Comparison of ENCODE assay signal across 16 cellular contexts in genomic region chr15:65333441-65333820, GRCh38. TPM values are rescaled to one million over a fixed set of nuclear protein-coding genes. Genes with fewer than 3 reads are reported as not detected.
"Had no signal": no experiment of that assay in that cellular context is flagged by ENCODE, and none has a peak within 500 bp of the region (broad histone marks: within the 10 kb centered on the region; RNA-seq: fewer than 3 reads in every experiment).

No MANE protein-coding gene starts in this region.

- H3K4me3 Mint-ChIP-seq: activated CD8-positive, alpha-beta memory T cell treated with anti-CD3 and anti-CD28 coated beads, Interleukin-2, amount 10 ng/mL, durations not matched to agents 7 days and 5 days; activated T-cell treated with anti-CD3 and anti-CD28 coated beads, Interleukin-2, amount 50 U/mL, for 4 hours; T-helper 1 cell treated with Interleukin-12 subunit alpha and Interleukin-12 subunit beta and Interleukin-4 antibody, amounts not matched to agents 30 μg/mL and 1 μg/mL, for 36 hours had no signal

- H3K4me1 Mint-ChIP-seq: activated CD8-positive, alpha-beta memory T cell treated with anti-CD3 and anti-CD28 coated beads, Interleukin-2, amount 10 ng/mL, durations not matched to agents 7 days and 5 days had no signal

- H3K36me3 Mint-ChIP-seq: activated CD8-positive, alpha-beta memory T cell treated with anti-CD3 and anti-CD28 coated beads, Interleukin-2, amount 10 ng/mL, durations not matched to agents 7 days and 5 days; activated naive CD4-positive, alpha-beta T cell treated with anti-CD3 and anti-CD28 coated beads, Interleukin-2, amount 50 U/mL, for 72 hours had no signal

- H3K36me3 ChIP-seq: stomach, thoracic aorta had no signal

- H3K27me3 Mint-ChIP-seq: activated CD8-positive, alpha-beta memory T cell treated with anti-CD3 and anti-CD28 coated beads, Interleukin-2, amount 10 ng/mL, durations not matched to agents 7 days and 5 days had no signal

- H3K27ac ChIP-seq: stomach, thoracic aorta had no signal

- ATAC-seq: activated CD8-positive, alpha-beta memory T cell treated with anti-CD3 and anti-CD28 coated beads, Interleukin-2, amount 10 ng/mL, durations not matched to agents 7 days and 5 days; activated naive CD4-positive, alpha-beta T cell treated with anti-CD3 and anti-CD28 coated beads, Interleukin-2, amount 50 U/mL, for 72 hours; esophagus mucosa; left ventricle myocardium superior had no signal

- H3K4me1 ChIP-seq: stomach had no signal

- H3K9me3 Mint-ChIP-seq: activated naive CD4-positive, alpha-beta T cell treated with anti-CD3 and anti-CD28 coated beads, Interleukin-2, amount 50 U/mL, for 72 hours; activated T-cell treated with anti-CD3 and anti-CD28 coated beads, Interleukin-2, amount 50 U/mL, for 4 hours; T-helper 1 cell treated with Interleukin-12 subunit alpha and Interleukin-12 subunit beta and Interleukin-4 antibody, amounts not matched to agents 30 μg/mL and 1 μg/mL, for 36 hours had no signal

- FAIRE-seq: keratinocyte had no signal

- H3K4me3 ChIP-seq: stomach, thoracic aorta had no signal

- H3K27ac Mint-ChIP-seq: activated CD8-positive, alpha-beta memory T cell treated with anti-CD3 and anti-CD28 coated beads, Interleukin-2, amount 10 ng/mL, durations not matched to agents 7 days and 5 days; activated naive CD4-positive, alpha-beta T cell treated with anti-CD3 and anti-CD28 coated beads, Interleukin-2, amount 50 U/mL, for 72 hours; T-helper 1 cell treated with Interleukin-12 subunit alpha and Interleukin-12 subunit beta and Interleukin-4 antibody, amounts not matched to agents 30 μg/mL and 1 μg/mL, for 36 hours had no signal

- H3K9me3 ChIP-seq: stomach, thoracic aorta had no signal

- DNase-seq: activated CD8-positive, alpha-beta memory T cell treated with anti-CD3 and anti-CD28 coated beads, Interleukin-2, amount 10 ng/mL, durations not matched to agents 7 days and 5 days; activated effector memory CD4-positive, alpha-beta T cell treated with anti-CD3 and anti-CD28 coated beads, Interleukin-2, amount 50 U/mL, for 16 hours; activated T-cell treated with anti-CD3 and anti-CD28 coated beads, Interleukin-2, amount 50 U/mL, for 4 hours; amniotic stem cell; dermis blood vessel endothelial cell; left ventricle myocardium superior; stomach had no signal

RNA-seq across cellular contexts. Expression of gene RNU5B-1, which starts 29.0 kb away (rescaled TPM):
- total RNA-seq: activated naive CD4-positive, alpha-beta T cell treated with anti-CD3 and anti-CD28 coated beads, Interleukin-2, amount 50 U/mL, for 72 hours; cerebellum; dermis blood vessel endothelial cell; skeletal muscle tissue; stomach; thoracic aorta had no signal
- polyA plus RNA-seq: keratinocyte, stomach, urinary bladder had no signal

RNA-seq across cellular contexts. Expression of gene RNU5A-1, which starts 37.6 kb away (rescaled TPM):
- total RNA-seq: activated CD8-positive, alpha-beta memory T cell treated with anti-CD3 and anti-CD28 coated beads, Interleukin-2, amount 10 ng/mL, durations not matched to agents 7 days and 5 days; activated naive CD4-positive, alpha-beta T cell treated with anti-CD3 and anti-CD28 coated beads, Interleukin-2, amount 50 U/mL, for 72 hours; activated T-cell treated with anti-CD3 and anti-CD28 coated beads, Interleukin-2, amount 50 U/mL, for 4 hours; cerebellum; dermis blood vessel endothelial cell; esophagus mucosa; left ventricle myocardium superior; mesenteric fat pad; skeletal muscle tissue; stomach; thoracic aorta; urinary bladder had no signal
- polyA plus RNA-seq: keratinocyte, stomach, urinary bladder had no signal

RNA-seq across cellular contexts. Expression of gene IGDCC3, which starts 44.4 kb away (rescaled TPM):
- total RNA-seq: activated CD8-positive, alpha-beta memory T cell treated with anti-CD3 and anti-CD28 coated beads, Interleukin-2, amount 10 ng/mL, durations not matched to agents 7 days and 5 days; activated naive CD4-positive, alpha-beta T cell treated with anti-CD3 and anti-CD28 coated beads, Interleukin-2, amount 50 U/mL, for 72 hours; dermis blood vessel endothelial cell; mesenteric fat pad; thoracic aorta had no signal
- polyA plus RNA-seq: keratinocyte had no signal
